Comparison of ENCODE assay signal across 7 cellular contexts in the genomic region with DNA sequence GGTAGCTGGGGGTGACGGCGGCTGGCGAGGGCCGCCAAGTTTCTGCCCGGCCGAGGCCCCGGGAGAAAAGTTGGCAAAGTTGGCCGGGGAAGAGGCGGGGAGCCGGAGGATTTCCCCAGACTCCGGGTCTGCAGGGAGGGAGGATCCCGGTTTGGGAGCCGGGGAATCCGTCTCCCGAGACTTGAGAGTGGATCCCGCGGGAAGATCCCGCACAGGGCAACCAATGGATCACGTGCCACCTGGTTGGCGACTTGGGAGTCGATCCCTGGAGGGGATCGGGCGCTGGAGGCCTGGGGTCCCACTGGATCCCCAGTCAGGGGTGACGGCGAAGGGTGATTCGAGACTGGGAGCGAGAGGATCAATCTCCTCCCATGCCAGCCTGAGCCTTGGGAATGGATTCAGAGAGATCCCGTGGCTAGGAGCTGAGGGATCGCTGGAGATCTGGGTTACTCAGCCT.
DNase-seq lines count a peak whose midpoint lies in the region; ATAC-seq and TF ChIP-seq lines count a peak whose summit lies in the region.

No MANE protein-coding gene starts in this region.

- H3K4me3 ChIP-seq in astrocyte of the cerebellum (ENCODE audit: low read depth, low read length) = peak overlapping the region; percentile 57
- H3K4me3 ChIP-seq in iPS-11a (ENCODE audit: low read depth, low read length) = peak overlapping the region; percentile 72

- TF ChIP-seq CTCF in astrocyte of the cerebellum (IDR thresholded peaks at IDR 0.05; ENCODE audit: low read depth, low read length, missing control alignments) = no peak

- in situ Hi-C loops in astrocyte of the cerebellum (cut with HindIII; ENCODE audit: low sequenced_read_pairs) = loop anchor here (5.0 kb wide), 1 partner anchor 84 kb away; no protein-coding TSS in a partner anchor

- peak; percentile 29 for ATAC-seq in GM18498 (IDR thresholded peaks at IDR 0.05; ENCODE audit: unreplicated experiment)

- DNase-seq in NCI-H1092 (lab: John Stamatoyannopoulos, UW) (peak; percentile 33), astrocyte of the cerebellum (ENCODE audit: low read depth) (no peak), retina (peak; percentile 80), activated gamma-delta T cell (lab: John Stamatoyannopoulos, UW) (no peak), globus pallidus (ENCODE audit: low spot score) (no peak)

Comparison
In these comparisons a context has a peak if more than half of its experiments do, and no peak if none do; other contexts are left out.
1. DNase-seq: peak in NCI-H1092 (single experiment) and retina (single experiment); none in astrocyte of the cerebellum (single experiment), activated gamma-delta T cell (single experiment) and globus pallidus (single experiment).